Comparison of ENCODE assay signal across 1 cellular context in the genomic region with DNA sequence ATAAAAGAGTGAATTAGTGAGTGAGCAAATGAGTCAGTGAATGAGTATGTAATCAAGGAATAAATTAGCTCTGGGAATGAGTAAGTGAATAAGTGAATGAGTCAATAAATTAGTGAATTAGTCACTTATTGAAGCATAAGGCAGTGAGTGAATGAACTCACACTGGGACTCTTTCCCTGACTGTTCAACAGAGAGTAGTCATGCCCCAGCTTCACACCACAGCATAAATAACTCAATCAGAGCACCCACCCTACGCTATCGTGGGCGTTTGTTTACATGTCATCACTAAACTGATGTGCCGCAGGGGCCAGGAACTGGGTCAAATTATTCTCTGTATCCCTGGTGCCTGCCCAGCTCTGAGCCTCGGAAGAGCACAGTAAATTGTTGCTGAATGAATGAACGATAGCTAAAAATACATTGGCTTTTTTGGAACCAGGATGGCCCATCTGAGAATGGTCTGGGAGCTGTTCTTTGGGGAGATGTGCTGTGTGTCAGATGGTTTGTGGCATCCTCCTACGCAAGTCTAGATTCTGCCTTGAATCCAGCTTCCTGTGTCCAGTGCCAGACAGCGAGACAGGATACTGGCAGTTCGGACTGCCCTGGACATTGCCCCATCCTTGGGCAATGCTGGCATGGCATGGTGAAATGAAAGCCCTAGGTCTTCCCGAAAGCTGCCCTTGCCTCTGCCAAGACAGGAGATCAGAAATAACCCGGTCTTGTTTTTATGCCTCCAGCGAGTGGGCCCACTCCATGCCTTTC.
TF ChIP-seq lines count a peak whose summit lies in the region.

No MANE protein-coding gene starts in this region.

TF ChIP-seq in HepG2, 621 proteins besides CTCF, POLR2A, EP300 and RAD21:
- TF ChIP-seq, protein P1, sequence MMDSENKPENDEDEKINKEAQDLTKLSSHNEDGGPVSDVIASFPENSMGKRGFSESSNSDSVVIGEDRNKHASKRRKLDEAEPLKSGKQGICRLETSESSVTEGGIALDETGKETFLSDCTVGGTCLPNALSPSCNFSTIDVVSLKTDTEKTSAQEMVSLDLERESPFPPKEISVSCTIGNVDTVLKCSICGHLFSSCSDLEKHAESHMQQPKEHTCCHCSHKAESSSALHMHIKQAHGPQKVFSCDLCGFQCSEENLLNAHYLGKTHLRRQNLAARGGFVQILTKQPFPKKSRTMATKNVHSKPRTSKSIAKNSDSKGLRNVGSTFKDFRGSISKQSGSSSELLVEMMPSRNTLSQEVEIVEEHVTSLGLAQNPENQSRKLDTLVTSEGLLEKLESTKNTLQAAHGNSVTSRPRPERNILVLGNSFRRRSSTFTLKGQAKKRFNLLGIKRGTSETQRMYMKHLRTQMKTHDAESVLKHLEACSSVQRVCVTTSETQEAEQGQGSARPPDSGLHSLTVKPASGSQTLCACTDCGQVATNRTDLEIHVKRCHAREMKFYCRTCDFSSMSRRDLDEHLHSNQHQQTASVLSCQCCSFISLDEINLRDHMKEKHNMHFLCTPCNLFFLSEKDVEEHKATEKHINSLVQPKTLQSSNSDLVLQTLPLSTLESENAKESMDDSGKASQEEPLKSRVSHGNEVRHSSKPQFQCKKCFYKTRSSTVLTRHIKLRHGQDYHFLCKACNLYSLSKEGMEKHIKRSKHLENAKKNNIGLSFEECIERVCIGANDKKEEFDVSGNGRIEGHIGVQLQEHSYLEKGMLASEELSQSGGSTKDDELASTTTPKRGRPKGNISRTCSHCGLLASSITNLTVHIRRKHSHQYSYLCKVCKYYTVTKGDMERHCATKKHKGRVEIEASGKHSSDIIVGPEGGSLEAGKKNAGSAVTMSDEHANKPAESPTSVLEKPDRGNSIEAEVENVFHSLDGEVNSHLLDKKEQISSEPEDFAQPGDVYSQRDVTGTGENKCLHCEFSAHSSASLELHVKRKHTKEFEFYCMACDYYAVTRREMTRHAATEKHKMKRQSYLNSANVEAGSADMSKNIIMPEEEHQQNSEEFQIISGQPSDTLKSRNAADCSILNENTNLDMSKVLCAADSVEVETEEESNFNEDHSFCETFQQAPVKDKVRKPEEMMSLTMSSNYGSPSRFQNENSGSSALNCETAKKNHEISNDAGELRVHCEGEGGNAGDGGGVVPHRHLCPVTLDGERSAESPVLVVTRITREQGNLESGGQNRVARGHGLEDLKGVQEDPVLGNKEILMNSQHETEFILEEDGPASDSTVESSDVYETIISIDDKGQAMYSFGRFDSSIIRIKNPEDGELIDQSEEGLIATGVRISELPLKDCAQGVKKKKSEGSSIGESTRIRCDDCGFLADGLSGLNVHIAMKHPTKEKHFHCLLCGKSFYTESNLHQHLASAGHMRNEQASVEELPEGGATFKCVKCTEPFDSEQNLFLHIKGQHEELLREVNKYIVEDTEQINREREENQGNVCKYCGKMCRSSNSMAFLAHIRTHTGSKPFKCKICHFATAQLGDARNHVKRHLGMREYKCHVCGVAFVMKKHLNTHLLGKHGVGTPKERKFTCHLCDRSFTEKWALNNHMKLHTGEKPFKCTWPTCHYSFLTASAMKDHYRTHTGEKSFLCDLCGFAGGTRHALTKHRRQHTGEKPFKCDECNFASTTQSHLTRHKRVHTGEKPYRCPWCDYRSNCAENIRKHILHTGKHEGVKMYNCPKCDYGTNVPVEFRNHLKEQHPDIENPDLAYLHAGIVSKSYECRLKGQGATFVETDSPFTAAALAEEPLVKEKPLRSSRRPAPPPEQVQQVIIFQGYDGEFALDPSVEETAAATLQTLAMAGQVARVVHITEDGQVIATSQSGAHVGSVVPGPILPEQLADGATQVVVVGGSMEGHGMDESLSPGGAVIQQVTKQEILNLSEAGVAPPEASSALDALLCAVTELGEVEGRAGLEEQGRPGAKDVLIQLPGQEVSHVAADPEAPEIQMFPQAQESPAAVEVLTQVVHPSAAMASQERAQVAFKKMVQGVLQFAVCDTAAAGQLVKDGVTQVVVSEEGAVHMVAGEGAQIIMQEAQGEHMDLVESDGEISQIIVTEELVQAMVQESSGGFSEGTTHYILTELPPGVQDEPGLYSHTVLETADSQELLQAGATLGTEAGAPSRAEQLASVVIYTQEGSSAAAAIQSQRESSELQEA (CRISPR knock-in tag; IDR thresholded peaks at IDR 0.05; ENCODE audit: not compliant biosample characterization): no peak
- TF ChIP-seq MBNL3 (CRISPR knock-in tag; conservative IDR thresholded peaks at IDR 0.05): no peak
- TF ChIP-seq CBX5 (CRISPR knock-in tag; IDR thresholded peaks at IDR 0.05; ENCODE audit: borderline replicate concordance): no peak
- no peak for TF ChIP-seq ADNP (CRISPR knock-in tag; IDR thresholded peaks at IDR 0.05)
- TF ChIP-seq, protein P2, sequence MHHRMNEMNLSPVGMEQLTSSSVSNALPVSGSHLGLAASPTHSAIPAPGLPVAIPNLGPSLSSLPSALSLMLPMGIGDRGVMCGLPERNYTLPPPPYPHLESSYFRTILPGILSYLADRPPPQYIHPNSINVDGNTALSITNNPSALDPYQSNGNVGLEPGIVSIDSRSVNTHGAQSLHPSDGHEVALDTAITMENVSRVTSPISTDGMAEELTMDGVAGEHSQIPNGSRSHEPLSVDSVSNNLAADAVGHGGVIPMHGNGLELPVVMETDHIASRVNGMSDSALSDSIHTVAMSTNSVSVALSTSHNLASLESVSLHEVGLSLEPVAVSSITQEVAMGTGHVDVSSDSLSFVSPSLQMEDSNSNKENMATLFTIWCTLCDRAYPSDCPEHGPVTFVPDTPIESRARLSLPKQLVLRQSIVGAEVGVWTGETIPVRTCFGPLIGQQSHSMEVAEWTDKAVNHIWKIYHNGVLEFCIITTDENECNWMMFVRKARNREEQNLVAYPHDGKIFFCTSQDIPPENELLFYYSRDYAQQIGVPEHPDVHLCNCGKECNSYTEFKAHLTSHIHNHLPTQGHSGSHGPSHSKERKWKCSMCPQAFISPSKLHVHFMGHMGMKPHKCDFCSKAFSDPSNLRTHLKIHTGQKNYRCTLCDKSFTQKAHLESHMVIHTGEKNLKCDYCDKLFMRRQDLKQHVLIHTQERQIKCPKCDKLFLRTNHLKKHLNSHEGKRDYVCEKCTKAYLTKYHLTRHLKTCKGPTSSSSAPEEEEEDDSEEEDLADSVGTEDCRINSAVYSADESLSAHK (CRISPR knock-in tag; IDR thresholded peaks at IDR 0.05; ENCODE audit: borderline replicate concordance): no peak
- TF ChIP-seq, protein P3, sequence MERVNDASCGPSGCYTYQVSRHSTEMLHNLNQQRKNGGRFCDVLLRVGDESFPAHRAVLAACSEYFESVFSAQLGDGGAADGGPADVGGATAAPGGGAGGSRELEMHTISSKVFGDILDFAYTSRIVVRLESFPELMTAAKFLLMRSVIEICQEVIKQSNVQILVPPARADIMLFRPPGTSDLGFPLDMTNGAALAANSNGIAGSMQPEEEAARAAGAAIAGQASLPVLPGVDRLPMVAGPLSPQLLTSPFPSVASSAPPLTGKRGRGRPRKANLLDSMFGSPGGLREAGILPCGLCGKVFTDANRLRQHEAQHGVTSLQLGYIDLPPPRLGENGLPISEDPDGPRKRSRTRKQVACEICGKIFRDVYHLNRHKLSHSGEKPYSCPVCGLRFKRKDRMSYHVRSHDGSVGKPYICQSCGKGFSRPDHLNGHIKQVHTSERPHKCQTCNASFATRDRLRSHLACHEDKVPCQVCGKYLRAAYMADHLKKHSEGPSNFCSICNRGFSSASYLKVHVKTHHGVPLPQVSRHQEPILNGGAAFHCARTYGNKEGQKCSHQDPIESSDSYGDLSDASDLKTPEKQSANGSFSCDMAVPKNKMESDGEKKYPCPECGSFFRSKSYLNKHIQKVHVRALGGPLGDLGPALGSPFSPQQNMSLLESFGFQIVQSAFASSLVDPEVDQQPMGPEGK (CRISPR knock-in tag; IDR thresholded peaks at IDR 0.05): no peak
- TF ChIP-seq, protein P4, sequence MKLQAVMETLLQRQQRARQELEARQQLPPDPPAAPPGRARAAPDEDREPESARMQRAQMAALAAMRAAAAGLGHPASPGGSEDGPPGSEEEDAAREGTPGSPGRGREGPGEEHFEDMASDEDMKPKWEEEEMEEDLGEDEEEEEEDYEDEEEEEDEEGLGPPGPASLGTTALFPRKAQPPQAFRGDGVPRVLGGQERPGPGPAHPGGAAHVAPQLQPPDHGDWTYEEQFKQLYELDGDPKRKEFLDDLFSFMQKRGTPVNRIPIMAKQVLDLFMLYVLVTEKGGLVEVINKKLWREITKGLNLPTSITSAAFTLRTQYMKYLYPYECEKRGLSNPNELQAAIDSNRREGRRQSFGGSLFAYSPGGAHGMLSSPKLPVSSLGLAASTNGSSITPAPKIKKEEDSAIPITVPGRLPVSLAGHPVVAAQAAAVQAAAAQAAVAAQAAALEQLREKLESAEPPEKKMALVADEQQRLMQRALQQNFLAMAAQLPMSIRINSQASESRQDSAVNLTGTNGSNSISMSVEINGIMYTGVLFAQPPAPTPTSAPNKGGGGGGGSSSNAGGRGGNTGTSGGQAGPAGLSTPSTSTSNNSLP (IDR thresholded peaks at IDR 0.05; ENCODE audit: low read depth, low read length): no peak
- TF ChIP-seq ZNF280D (CRISPR knock-in tag; IDR thresholded peaks at IDR 0.05): no peak
- TF ChIP-seq, protein P5, sequence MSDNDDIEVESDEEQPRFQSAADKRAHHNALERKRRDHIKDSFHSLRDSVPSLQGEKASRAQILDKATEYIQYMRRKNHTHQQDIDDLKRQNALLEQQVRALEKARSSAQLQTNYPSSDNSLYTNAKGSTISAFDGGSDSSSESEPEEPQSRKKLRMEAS (IDR thresholded peaks at IDR 0.05): no peak
- TF ChIP-seq IRX3 (CRISPR knock-in tag; IDR thresholded peaks at IDR 0.05; ENCODE audit: borderline replicate concordance, low read depth): no peak
- no peak for TF ChIP-seq TAF15 (IDR thresholded peaks at IDR 0.05; ENCODE audit: low read depth, low read length, poor library complexity, severe bottlenecking)
- TF ChIP-seq MXI1 (IDR thresholded peaks at IDR 0.05; ENCODE audit: borderline replicate concordance, low read depth, low read length): no peak
- no peak for TF ChIP-seq IRF2 (CRISPR knock-in tag; IDR thresholded peaks at IDR 0.05)
- TF ChIP-seq, protein P6, sequence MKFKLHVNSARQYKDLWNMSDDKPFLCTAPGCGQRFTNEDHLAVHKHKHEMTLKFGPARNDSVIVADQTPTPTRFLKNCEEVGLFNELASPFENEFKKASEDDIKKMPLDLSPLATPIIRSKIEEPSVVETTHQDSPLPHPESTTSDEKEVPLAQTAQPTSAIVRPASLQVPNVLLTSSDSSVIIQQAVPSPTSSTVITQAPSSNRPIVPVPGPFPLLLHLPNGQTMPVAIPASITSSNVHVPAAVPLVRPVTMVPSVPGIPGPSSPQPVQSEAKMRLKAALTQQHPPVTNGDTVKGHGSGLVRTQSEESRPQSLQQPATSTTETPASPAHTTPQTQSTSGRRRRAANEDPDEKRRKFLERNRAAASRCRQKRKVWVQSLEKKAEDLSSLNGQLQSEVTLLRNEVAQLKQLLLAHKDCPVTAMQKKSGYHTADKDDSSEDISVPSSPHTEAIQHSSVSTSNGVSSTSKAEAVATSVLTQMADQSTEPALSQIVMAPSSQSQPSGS (CRISPR knock-in tag; IDR thresholded peaks at IDR 0.05): no peak
- TF ChIP-seq NONO (IDR thresholded peaks at IDR 0.05): no peak
- no peak for TF ChIP-seq NONO (CRISPR knock-in tag; conservative IDR thresholded peaks at IDR 0.05)
- no peak for TF ChIP-seq ZNF232 (CRISPR knock-in tag; IDR thresholded peaks at IDR 0.05; ENCODE audit: borderline replicate concordance)
- TF ChIP-seq ZNF333 (CRISPR knock-in tag; IDR thresholded peaks at IDR 0.05; ENCODE audit: borderline replicate concordance): no peak
- no peak for TF ChIP-seq MAZ (IDR thresholded peaks at IDR 0.05; ENCODE audit: borderline replicate concordance, low read depth, low read length)
- TF ChIP-seq MAZ (CRISPR knock-in tag; IDR thresholded peaks at IDR 0.05; ENCODE audit: low read depth): no peak
- TF ChIP-seq ZNF331 (CRISPR knock-in tag; IDR thresholded peaks at IDR 0.05): no peak
- no peak for TF ChIP-seq KLF16 (CRISPR knock-in tag; IDR thresholded peaks at IDR 0.05)
TF ChIP-seq in HepG2: peak in this region for 0.
